In genomic region chr12:46963977-46964376, GRCh38 we compare ENCODE assay signal across 12 cellular contexts.
A peak's percentile ranks its signal among the peaks of the same experiment; 100 is the strongest.
DNase-seq lines count a peak whose midpoint lies in the region; ATAC-seq and TF ChIP-seq lines count a peak whose summit lies in the region.
"Had no signal": no experiment of that assay in that cellular context is flagged by ENCODE, and none has a peak within 500 bp of the region (broad histone marks: within the 10 kb centered on the region; RNA-seq: fewer than 3 reads in every experiment).

No MANE protein-coding gene starts in this region.

- H3K27ac ChIP-seq in HUES64 (ENCODE audit: low read depth, low read length): peak overlapping the region; percentile 38; the same call in 1 of the 2 replicates
- H3K27ac ChIP-seq in suprapubic skin: peak overlapping the region; percentile 20

- H3K9me3 ChIP-seq in HUES64 (ENCODE audit: insufficient read depth, low read depth, low read length) (no peaks in the 10 kb centered on the region), suprapubic skin (no peaks in the 10 kb centered on the region)

- no peaks in the 10 kb centered on the region for H3K27me3 ChIP-seq in HUES64 (ENCODE audit: insufficient read depth, low read length)
- no peaks in the 10 kb centered on the region for H3K27me3 ChIP-seq in suprapubic skin

- H3K4me3 ChIP-seq in HUES64 (ENCODE audit: low read length): no peak overlapping the region
- no peak overlapping the region for H3K4me3 ChIP-seq in choroid plexus epithelial cell (ENCODE audit: low read depth, low read length)
- H3K4me3 ChIP-seq in suprapubic skin: peak overlapping the region; percentile 25

- no peak overlapping the region for H3K9ac ChIP-seq in HUES64 (ENCODE audit: low read depth, low read length)

- peak; percentile 17 for DNase-seq in choroid plexus epithelial cell (ENCODE audit: low read depth)
- DNase-seq in islet precursor cell: peak; percentile 60
- DNase-seq in suprapubic skin (ENCODE audit: low spot score in 2 of 2): no peak
- DNase-seq in RKO (ENCODE audit: low spot score): no peak
- DNase-seq: activated CD4-positive, alpha-beta T cell treated with anti-CD3 and anti-CD28 coated beads for 1 hour; activated naive CD8-positive, alpha-beta T cell treated with anti-CD3 and anti-CD28 coated beads, Interleukin-2, amount 10 ng/mL, durations not matched to agents 7 days and 5 days; MM.1S; posterior cingulate gyrus had no signal

- ATAC-seq in HG03354 (IDR thresholded peaks at IDR 0.05; ENCODE audit: poor library complexity, severe bottlenecking, unreplicated experiment): no peak
- ATAC-seq in GM18498 (IDR thresholded peaks at IDR 0.05; ENCODE audit: unreplicated experiment): no peak
- ATAC-seq: stimulated activated effector memory CD8-positive, alpha-beta T cell treated with anti-CD3 and anti-CD28 coated beads, Interleukin-12 subunit alpha, Interleukin-12 subunit beta, amount 100 ng/mL, for 72 hours had no signal

- H3K4me1 ChIP-seq in HUES64 (ENCODE audit: insufficient read depth, low read length) (peaks cover 29% of the 10 kb centered on the region), suprapubic skin (peaks cover 21% of the 10 kb centered on the region)

- TF ChIP-seq EP300 in suprapubic skin (IDR thresholded peaks at IDR 0.05): no peak

- no peak for TF ChIP-seq CTCF in choroid plexus epithelial cell (conservative IDR thresholded peaks at IDR 0.05; ENCODE audit: low read depth, low read length)
- TF ChIP-seq CTCF in suprapubic skin (IDR thresholded peaks at IDR 0.05): no peak

- WGBS in HUES64: 95% methylated on average over 3 of the region's 3 CpGs
- 13% methylated on average over 3 of the region's 3 CpGs for WGBS in suprapubic skin

- H3K36me3 ChIP-seq in HUES64 (ENCODE audit: insufficient read depth, low read length) (no peaks in the 10 kb centered on the region), suprapubic skin (no peaks in the 10 kb centered on the region)

- no peak for TF ChIP-seq POLR2A in suprapubic skin (IDR thresholded peaks at IDR 0.05)

Comparison
In these comparisons a context has a peak if more than half of its experiments do, and no peak if none do; other contexts are left out.
1. DNase-seq: peak in choroid plexus epithelial cell (single experiment) and islet precursor cell (single experiment); none in suprapubic skin (0 of 2) and RKO (single experiment).